In the genomic region with DNA sequence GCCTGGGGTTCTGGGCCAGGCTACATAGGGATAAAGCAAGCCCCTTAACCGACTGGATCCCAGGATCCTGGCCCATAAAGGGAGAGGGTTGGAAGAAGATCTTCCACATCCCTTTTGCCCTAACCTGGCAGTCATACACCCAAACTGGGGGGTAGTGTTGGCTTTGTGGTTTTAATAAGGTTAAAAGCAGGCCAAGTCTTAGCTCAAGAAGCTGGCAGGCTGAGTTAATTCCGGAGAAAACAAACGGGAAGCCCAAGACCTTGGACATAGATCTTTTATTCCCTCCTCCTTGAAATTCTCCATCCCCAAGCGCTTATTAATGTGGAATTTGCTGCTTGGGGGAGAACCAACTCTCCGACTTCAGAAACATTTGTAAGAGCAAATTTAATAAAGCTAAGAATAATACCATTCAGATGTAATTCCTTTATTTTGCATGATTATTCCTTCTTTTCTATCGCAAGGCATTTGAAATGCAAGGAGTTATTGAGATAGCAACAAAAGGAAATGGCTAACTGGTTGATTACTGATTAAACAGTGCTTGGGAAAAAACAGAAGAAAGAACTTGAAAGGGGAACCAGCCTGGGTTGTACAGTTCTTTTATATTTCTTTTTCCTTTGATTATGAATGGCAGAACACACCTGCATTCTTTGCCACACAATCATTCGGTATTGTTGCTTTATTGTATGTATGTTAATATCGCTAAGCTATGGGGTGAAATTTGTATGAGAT, we compare ENCODE assay signal across 24 cellular contexts. TPM values are rescaled to one million over a fixed set of nuclear protein-coding genes. Genes with fewer than 3 reads are reported as not detected.
A peak's percentile ranks its signal among the peaks of the same experiment; 100 is the strongest.
DNase-seq lines count a peak whose midpoint lies in the region; ATAC-seq, FAIRE-seq and TF ChIP-seq lines count a peak whose summit lies in the region.
"Had no signal": no experiment of that assay in that cellular context is flagged by ENCODE, and none has a peak within 500 bp of the region (broad histone marks: within the 10 kb centered on the region; RNA-seq: fewer than 3 reads in every experiment).

No MANE protein-coding gene starts in this region.

- no TSS peak for BruUV-seq in Caco-2 (replicated peaks; lab: Mats Ljungman, UMichigan)

- H4K20me1 ChIP-seq in SK-N-SH (ENCODE audit: insufficient read depth): no peaks in the 10 kb centered on the region

- TF ChIP-seq CTCF in Caco-2 (IDR thresholded peaks at IDR 0.05; ENCODE audit: insufficient read depth in 1 of 2, low read depth in 1 of 2, low read length in 1 of 2, severe bottlenecking in 1 of 2, unreplicated experiment in 1 of 2): no peak
- TF ChIP-seq CTCF in VCaP (conservative IDR thresholded peaks at IDR 0.05): no peak
- TF ChIP-seq CTCF in pancreas (IDR thresholded peaks at IDR 0.05): no peak
- no peak for TF ChIP-seq CTCF in SK-N-SH (IDR thresholded peaks at IDR 0.05)

- H3K36me3 ChIP-seq in Caco-2 (ENCODE audit: control insufficient read depth, insufficient read depth, low read length) (no peaks in the 10 kb centered on the region), pancreas (no peaks in the 10 kb centered on the region), SK-N-SH (replicated peaks in 1 of 2; ENCODE audit: control insufficient read depth in 1 of 2, insufficient read depth in 2 of 2, low read length in 1 of 2) (no peaks in the 10 kb centered on the region)
- H3K36me3 ChIP-seq: breast epithelium, SJSA1 had no signal

- peaks cover 49% of the 10 kb centered on the region for H3K36me3 Mint-ChIP-seq in Caco-2 (ENCODE audit: insufficient read depth, unreplicated experiment)
- H3K36me3 Mint-ChIP-seq: activated CD4-positive, alpha-beta memory T cell treated with anti-CD3 and anti-CD28 coated beads for 36 hours had no signal

- H3K9me3 Mint-ChIP-seq in Caco-2 (ENCODE audit: unreplicated experiment): no peaks in the 10 kb centered on the region

- no peak overlapping the region for H3K4me3 ChIP-seq in Caco-2 (ENCODE audit: low read depth, low read length)
- peak overlapping the region in 1 of 4 donors; percentile 17 for H3K4me3 ChIP-seq in pancreas
- no peak overlapping the region for H3K4me3 ChIP-seq in SK-N-SH (ENCODE audit: low read depth in 2 of 2, low read length in 1 of 2)
- H3K4me3 ChIP-seq: A549, breast epithelium, SJSA1 had no signal

- peaks cover 32% of the 10 kb centered on the region for H3K4me1 Mint-ChIP-seq in Caco-2 (ENCODE audit: low read depth, unreplicated experiment)

- H3F3A ChIP-seq in SK-N-SH (replicated peaks; ENCODE audit: insufficient read depth): no peaks in the 10 kb centered on the region

- peak overlapping the region; percentile 93 for H3K27ac Mint-ChIP-seq in Caco-2 (ENCODE audit: unreplicated experiment)
- H3K27ac Mint-ChIP-seq: activated CD4-positive, alpha-beta memory T cell treated with anti-CD3 and anti-CD28 coated beads for 36 hours had no signal

- DNase-seq in Caco-2 (no peak), kidney glomerular epithelial cell (lab: John Stamatoyannopoulos, UW) (peak; percentile 54), pancreas (no peak), DMS53 (lab: John Stamatoyannopoulos, UW) (no peak), SK-N-SH (no peak), AG20443 (ENCODE audit: low spot score) (no peak)
- DNase-seq: activated CD4-positive, alpha-beta memory T cell treated with anti-CD3 and anti-CD28 coated beads for 36 hours; activated CD4-positive, CD25-positive, alpha-beta regulatory T cell; activated gamma-delta T cell; cortex of kidney; DMS 273 treated with DMSO at 0.1 percent for 48 hours; KBM-7; NCI-H1694 treated with DMSO at 0.1 percent for 48 hours; NCI-H2227 treated with DMSO at 0.1 percent for 48 hours; NCI-H82; stimulated activated CD4-positive, alpha-beta T cell treated with anti-CD3 and anti-CD28 coated beads, Interleukin-12 subunit alpha, Interleukin-12 subunit beta, amount 100 ng/mL, for 4 hours; T-helper 2 cell had no signal

- H3K79me2 ChIP-seq in SK-N-SH (ENCODE audit: insufficient read depth): no peaks in the 10 kb centered on the region

- POLR2A ChIA-PET in Caco-2 (lab: Charles Lee) (no interaction called here), SK-N-SH (lab: Yijun Ruan, JAX) (no interaction called here)

- H2AFZ ChIP-seq in SK-N-SH (ENCODE audit: low read depth): no peak overlapping the region

- no peaks in the 10 kb centered on the region for H3K27me3 Mint-ChIP-seq in Caco-2 (ENCODE audit: insufficient read depth, unreplicated experiment)

- intact Hi-C loops in Caco-2 (cut with micrococcal nuclease; ENCODE audit: unreplicated experiment) (no loop called here), pancreas (cut with DNase I) (no loop called here)

- H3K9me3 ChIP-seq in Caco-2 (no peaks in the 10 kb centered on the region), pancreas (no peaks in the 10 kb centered on the region), SK-N-SH (no peaks in the 10 kb centered on the region)
- H3K9me3 ChIP-seq: A549, breast epithelium had no signal

- no peak for TF ChIP-seq EP300 in SK-N-SH (IDR thresholded peaks at IDR 0.05; ENCODE audit: borderline replicate concordance in 1 of 2, low read depth in 1 of 2, low read length in 1 of 2)

- CTCF ChIA-PET in Caco-2 (lab: Charles Lee) (no interaction called here), SK-N-SH (lab: Yijun Ruan, JAX) (interaction anchor here (0.7 to 1.1 kb wide), 2 partner anchors 10 to 49 kb away, joined by 3 read pairs; no protein-coding TSS in a partner anchor)

- H3K4me2 ChIP-seq in SK-N-SH: no peak overlapping the region
- H3K4me2 ChIP-seq: A549 had no signal

- H3K4me3 Mint-ChIP-seq in Caco-2 (ENCODE audit: unreplicated experiment): peak overlapping the region; percentile 23
- H3K4me3 Mint-ChIP-seq: activated CD4-positive, alpha-beta memory T cell treated with anti-CD3 and anti-CD28 coated beads for 36 hours had no signal

- FAIRE-seq in pancreas (lab: Jason Lieb, UNC): no peak
- FAIRE-seq: A549, keratinocyte had no signal

- no peak overlapping the region for H3K9ac ChIP-seq in SK-N-SH

- no peaks in the 10 kb centered on the region for H3K9me2 ChIP-seq in SK-N-SH

- H3K27ac ChIP-seq in VCaP (peak overlapping the region; percentile 92), pancreas (peak overlapping the region; percentile 19 to 81 (median 64)), SK-N-SH (ENCODE audit: low read depth in 2 of 2, low read length in 1 of 2) (no peak overlapping the region)
- H3K27ac ChIP-seq: A549, breast epithelium, C4-2B, SJSA1 had no signal

- ATAC-seq in pancreas (peak; percentile 46 to 74 (median 67)), HG03521 (IDR thresholded peaks at IDR 0.05; ENCODE audit: unreplicated experiment) (no peak)
- ATAC-seq: A549 had no signal

- no peaks in the 10 kb centered on the region for H3K27me3 ChIP-seq in Caco-2 (replicated peaks; ENCODE audit: control insufficient read depth, insufficient read depth, low read length)
- H3K27me3 ChIP-seq in pancreas: no peaks in the 10 kb centered on the region
- H3K27me3 ChIP-seq in SK-N-SH (ENCODE audit: insufficient read depth): no peaks in the 10 kb centered on the region; the same call in none of the 2 replicates
- H3K27me3 ChIP-seq: breast epithelium had no signal

- WGBS in pancreas, 2 donors: 18 to 19% methylated on average over 8 of the region's 8 CpGs
- WGBS in SK-N-SH (ENCODE audit: low lambda C conversion rate): 69% methylated on average over 8 of the region's 8 CpGs

- no peak for TF ChIP-seq RAD21 in SK-N-SH (IDR thresholded peaks at IDR 0.05; ENCODE audit: low read length)

- H3K4me1 ChIP-seq in Caco-2 (peaks cover 58% of the 10 kb centered on the region), pancreas (peaks cover 15 to 20% (median 16%) of the 10 kb centered on the region in 3 donors), SK-N-SH (ENCODE audit: control insufficient read depth in 1 of 2, insufficient read depth in 2 of 2, low read depth in 1 of 2, low read length in 1 of 2) (peaks cover 0 to 17% of the 10 kb centered on the region in 2 experiments; a peak in 1 of 4 replicates)
- H3K4me1 ChIP-seq: breast epithelium had no signal

TF ChIP-seq in SK-N-SH, 30 proteins besides CTCF, POLR2A, EP300 and RAD21:
- TF ChIP-seq NFIC (IDR thresholded peaks at IDR 0.05; ENCODE audit: borderline replicate concordance): no peak
- TF ChIP-seq CHD2 (IDR thresholded peaks at IDR 0.05; ENCODE audit: low read length, partially characterized antibody): no peak
- TF ChIP-seq POLR2AphosphoS5 (IDR thresholded peaks at IDR 0.05; ENCODE audit: low read depth, low read length): no peak
- no peak for TF ChIP-seq FOXJ3 (CRISPR knock-in tag; IDR thresholded peaks at IDR 0.05)
- no peak for TF ChIP-seq FOXM1 (IDR thresholded peaks at IDR 0.05; ENCODE audit: low read depth)
- TF ChIP-seq SIN3A (IDR thresholded peaks at IDR 0.05; ENCODE audit: borderline replicate concordance, low read depth, low read length): no peak
- no peak for TF ChIP-seq RCOR1 (IDR thresholded peaks at IDR 0.05; ENCODE audit: low read length)

RNA-seq across cellular contexts. Expression of gene ARHGAP8, which starts 6.2 kb away (rescaled TPM):
- total RNA-seq in Caco-2 (2022) (81.5 and 90.5 TPM in 2 replicates), pancreas (10 to 100 TPM in 4 of 6 donors, 1 to 10 TPM in 2; 8.6 to 20.1 (median 11.1) TPM)
- polyA plus RNA-seq in pancreas (10 to 100 TPM; 52.2 to 59.2 TPM), SK-N-SH (2012; rRNA removed) (0.05 and 0.08 TPM in 2 replicates)
- polyA plus RNA-seq in SK-N-SH (2012; cell fraction: cytosol; rRNA removed): 0.09 TPM in 1 of 2 replicates, not detected in the other
- 0.20 and 0.38 TPM in 2 replicates for polyA plus RNA-seq in SK-N-SH (2012; cell fraction: nucleus; rRNA removed)
- total RNA-seq: SJSA1 had no signal

RNA-seq across cellular contexts. Expression of gene PRR5, which starts 44.2 kb away (rescaled TPM):
- total RNA-seq in Caco-2 (2022) (74.8 and 82.8 TPM in 2 replicates), pancreas (10 to 100 TPM in 3 of 6 donors, 1 to 10 TPM in 3; 7.0 to 10.7 (median 10.0) TPM)
- polyA plus RNA-seq in pancreas (10 to 100 TPM; 12.7 to 23.0 TPM), SK-N-SH (2012; rRNA removed) (1.3 TPM in 2 replicates)
- polyA plus RNA-seq in SK-N-SH (2012; cell fraction: cytosol; rRNA removed): 0.86 and 1.4 TPM in 2 replicates
- 2.5 and 2.6 TPM in 2 replicates for polyA plus RNA-seq in SK-N-SH (2012; cell fraction: nucleus; rRNA removed)

Comparison
In these comparisons a context has a peak if more than half of its experiments do, and no peak if none do; other contexts are left out.
1. H3K27ac ChIP-seq: peak in VCaP (single experiment) and pancreas (4 of 4); none in SK-N-SH (0 of 2).